Comparison of ENCODE assay signal across 22 cellular contexts in the genomic region with DNA sequence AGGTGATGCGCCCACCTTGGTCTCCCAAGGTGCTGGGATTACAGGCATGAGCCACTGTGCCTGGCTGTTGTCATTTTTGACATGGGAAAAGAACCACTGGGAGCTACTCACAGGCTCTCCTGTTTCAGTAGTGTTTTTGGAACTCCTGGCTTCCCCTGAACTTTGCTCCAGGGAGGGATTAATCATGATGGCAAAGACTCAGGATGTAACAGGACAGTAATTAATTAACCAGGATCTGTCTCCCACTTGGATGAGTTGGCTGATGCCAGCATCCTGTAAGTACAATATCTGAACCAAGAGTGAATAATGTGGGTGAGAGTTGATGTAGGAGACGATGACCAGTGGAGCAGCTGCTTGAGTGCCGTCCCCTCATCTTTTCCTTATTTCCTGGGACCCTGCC. TPM values are rescaled to one million over a fixed set of nuclear protein-coding genes. Genes with fewer than 3 reads are reported as not detected.
DNase-seq lines count a peak whose midpoint lies in the region; ATAC-seq, FAIRE-seq and TF ChIP-seq lines count a peak whose summit lies in the region.
"Had no signal": no experiment of that assay in that cellular context is flagged by ENCODE, and none has a peak within 500 bp of the region (broad histone marks: within the 10 kb centered on the region; RNA-seq: fewer than 3 reads in every experiment).

No MANE protein-coding gene starts in this region.

- TF ChIP-seq RAD21 in A549 (conservative IDR thresholded peaks at IDR 0.05 in 1 of 2, IDR thresholded peaks at IDR 0.05 in 1 of 2) (no peak), liver (IDR thresholded peaks at IDR 0.05) (peak in 1 of 2 donors; percentile 40)

- H3K9ac ChIP-seq in liver (ENCODE audit: low read depth in 1 of 2, low read length in 2 of 2) = no peak overlapping the region

- TF ChIP-seq EP300 in A549 (IDR thresholded peaks at IDR 0.05) = no peak

- CTCF ChIA-PET in A549 (lab: Yijun Ruan, JAX) = interaction anchor here (1.2 kb wide), 1 partner anchor 12 kb away, joined by 4 read pairs; no protein-coding TSS in a partner anchor

- TF ChIP-seq POLR2A in A549 (IDR thresholded peaks at IDR 0.05; ENCODE audit: low read length) = no peak

- TF ChIP-seq CTCF in A549 (IDR thresholded peaks at IDR 0.05) = no peak
- no peak for TF ChIP-seq CTCF in epithelial cell of proximal tubule (conservative IDR thresholded peaks at IDR 0.05; ENCODE audit: low read depth, low read length)
- TF ChIP-seq CTCF in liver (IDR thresholded peaks at IDR 0.05; ENCODE audit: low read depth, low read length, missing input control) = no peak

- H3K4me3 ChIP-seq in A549 (0 out of 3 replicates have a peak overlapping the region, but pooled peaks have one; percentile 8), epithelial cell of proximal tubule (ENCODE audit: low read depth, low read length) (no peak overlapping the region), liver (ENCODE audit: low read depth in 1 of 3, low read length in 3 of 3) (peak overlapping the region in 1 of 3 donors; percentile 41)
- H3K4me3 ChIP-seq: SJCRH30 had no signal

- no peaks in the 10 kb centered on the region for H3K27me3 ChIP-seq in liver (ENCODE audit: control insufficient read depth in 4 of 4, insufficient read depth in 4 of 4, low read length in 3 of 4)
- H3K27me3 ChIP-seq: SJCRH30 had no signal

- no peaks in the 10 kb centered on the region for H3K9me3 ChIP-seq in A549
- H3K9me3 ChIP-seq in liver (ENCODE audit: control insufficient read depth in 4 of 4, low read length in 3 of 4) = no peaks in the 10 kb centered on the region
- H3K9me3 ChIP-seq: SJCRH30 had no signal

- peaks cover 0 to 11% (median 9%) of the 10 kb centered on the region in 4 donors for H3K36me3 ChIP-seq in liver (ENCODE audit: control insufficient read depth in 4 of 4, insufficient read depth in 3 of 4, low read depth in 1 of 4, low read length in 3 of 4)
- H3K36me3 ChIP-seq: SJCRH30 had no signal

- DNase-seq in A549 (ENCODE audit: low read depth in 1 of 2, low spot score in 1 of 2) (peak; percentile 30 to 63), LoVo (ENCODE audit: low spot score) (peak; percentile 26), epithelial cell of proximal tubule (ENCODE audit: low read depth) (peak; percentile 80), foreskin melanocyte (no peak), cortex of kidney (lab: John Stamatoyannopoulos, UW) (no peak)
- DNase-seq: AML-193; CD4-positive, CD25-positive, alpha-beta regulatory T cell; DND-41; GDM1; HFFc6; KG1; MM.1S; NCI-H187 treated with DMSO at 0.1 percent for 48 hours; NCI-H510A treated with DMSO at 0.1 percent for 48 hours; SJCRH30 had no signal

- 40% methylated on average over 3 of the region's 3 CpGs for WGBS in A549 (ENCODE audit: missing lambda C conversion rate)
- WGBS in liver = 59% methylated on average over 3 of the region's 3 CpGs

- H3K4me2 ChIP-seq in A549 = peak overlapping the region; percentile 93

- peak overlapping the region; percentile 68 to 73 for H3K27ac ChIP-seq in A549
- peak overlapping the region; percentile 69 to 85 for H3K27ac ChIP-seq in liver (ENCODE audit: low read depth in 1 of 2, low read length in 2 of 2)
- H3K27ac ChIP-seq: RWPE1, SJCRH30 had no signal

- FAIRE-seq in A549 (lab: Jason Lieb, UNC) = no peak
- FAIRE-seq: A204.1, GM12892, H1 had no signal

- H3K4me1 ChIP-seq in A549 (peaks cover 67% of the 10 kb centered on the region), liver (ENCODE audit: control insufficient read depth in 4 of 4, insufficient read depth in 4 of 4, low read length in 3 of 4) (peaks cover 25 to 71% (median 50%) of the 10 kb centered on the region in 4 donors)

- peak; percentile 27 to 36; a peak in 5 of 6 replicates for ATAC-seq in A549
- ATAC-seq in GM18870 (IDR thresholded peaks at IDR 0.05; ENCODE audit: unreplicated experiment) = no peak
- no peak for ATAC-seq in GM18511 (IDR thresholded peaks at IDR 0.05; ENCODE audit: unreplicated experiment)

- POLR2A ChIA-PET in A549 (lab: Yijun Ruan, JAX) = no interaction called here

TF ChIP-seq in A549, 52 proteins besides CTCF, POLR2A, EP300 and RAD21:
- TF ChIP-seq, protein P1, sequence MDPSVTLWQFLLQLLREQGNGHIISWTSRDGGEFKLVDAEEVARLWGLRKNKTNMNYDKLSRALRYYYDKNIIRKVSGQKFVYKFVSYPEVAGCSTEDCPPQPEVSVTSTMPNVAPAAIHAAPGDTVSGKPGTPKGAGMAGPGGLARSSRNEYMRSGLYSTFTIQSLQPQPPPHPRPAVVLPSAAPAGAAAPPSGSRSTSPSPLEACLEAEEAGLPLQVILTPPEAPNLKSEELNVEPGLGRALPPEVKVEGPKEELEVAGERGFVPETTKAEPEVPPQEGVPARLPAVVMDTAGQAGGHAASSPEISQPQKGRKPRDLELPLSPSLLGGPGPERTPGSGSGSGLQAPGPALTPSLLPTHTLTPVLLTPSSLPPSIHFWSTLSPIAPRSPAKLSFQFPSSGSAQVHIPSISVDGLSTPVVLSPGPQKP (IDR thresholded peaks at IDR 0.05; ENCODE audit: low read depth, low read length) = no peak
- 0 out of 5 replicates have a peak, but pooled peaks of 1 of the 2 experiments have one; percentile 20 for TF ChIP-seq JUN (IDR thresholded peaks at IDR 0.05)

TF ChIP-seq in liver, 16 proteins besides CTCF, POLR2A, EP300 and RAD21 (continues in another document):
- TF ChIP-seq, protein P2, sequence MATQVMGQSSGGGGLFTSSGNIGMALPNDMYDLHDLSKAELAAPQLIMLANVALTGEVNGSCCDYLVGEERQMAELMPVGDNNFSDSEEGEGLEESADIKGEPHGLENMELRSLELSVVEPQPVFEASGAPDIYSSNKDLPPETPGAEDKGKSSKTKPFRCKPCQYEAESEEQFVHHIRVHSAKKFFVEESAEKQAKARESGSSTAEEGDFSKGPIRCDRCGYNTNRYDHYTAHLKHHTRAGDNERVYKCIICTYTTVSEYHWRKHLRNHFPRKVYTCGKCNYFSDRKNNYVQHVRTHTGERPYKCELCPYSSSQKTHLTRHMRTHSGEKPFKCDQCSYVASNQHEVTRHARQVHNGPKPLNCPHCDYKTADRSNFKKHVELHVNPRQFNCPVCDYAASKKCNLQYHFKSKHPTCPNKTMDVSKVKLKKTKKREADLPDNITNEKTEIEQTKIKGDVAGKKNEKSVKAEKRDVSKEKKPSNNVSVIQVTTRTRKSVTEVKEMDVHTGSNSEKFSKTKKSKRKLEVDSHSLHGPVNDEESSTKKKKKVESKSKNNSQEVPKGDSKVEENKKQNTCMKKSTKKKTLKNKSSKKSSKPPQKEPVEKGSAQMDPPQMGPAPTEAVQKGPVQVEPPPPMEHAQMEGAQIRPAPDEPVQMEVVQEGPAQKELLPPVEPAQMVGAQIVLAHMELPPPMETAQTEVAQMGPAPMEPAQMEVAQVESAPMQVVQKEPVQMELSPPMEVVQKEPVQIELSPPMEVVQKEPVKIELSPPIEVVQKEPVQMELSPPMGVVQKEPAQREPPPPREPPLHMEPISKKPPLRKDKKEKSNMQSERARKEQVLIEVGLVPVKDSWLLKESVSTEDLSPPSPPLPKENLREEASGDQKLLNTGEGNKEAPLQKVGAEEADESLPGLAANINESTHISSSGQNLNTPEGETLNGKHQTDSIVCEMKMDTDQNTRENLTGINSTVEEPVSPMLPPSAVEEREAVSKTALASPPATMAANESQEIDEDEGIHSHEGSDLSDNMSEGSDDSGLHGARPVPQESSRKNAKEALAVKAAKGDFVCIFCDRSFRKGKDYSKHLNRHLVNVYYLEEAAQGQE (IDR thresholded peaks at IDR 0.05) = peak; percentile 41
- TF ChIP-seq NR2F2 (IDR thresholded peaks at IDR 0.05) (peak; percentile 18), RXRA (IDR thresholded peaks at IDR 0.05) (peak; percentile 80 to 85), SP1 (IDR thresholded peaks at IDR 0.05) (peak; percentile 97), EGR1 (IDR thresholded peaks at IDR 0.05; ENCODE audit: low read depth in 2 of 2) (no peak), YY1 (IDR thresholded peaks at IDR 0.05) (peak; percentile 54), TAF1 (conservative IDR thresholded peaks at IDR 0.05) (peak; percentile 34), JUND (IDR thresholded peaks at IDR 0.05) (peak; percentile 71 to 79), FOXA2 (IDR thresholded peaks at IDR 0.05) (no peak), HNF4A (conservative IDR thresholded peaks at IDR 0.05) (peak; percentile 89 to 93)
- TF ChIP-seq, protein P3, sequence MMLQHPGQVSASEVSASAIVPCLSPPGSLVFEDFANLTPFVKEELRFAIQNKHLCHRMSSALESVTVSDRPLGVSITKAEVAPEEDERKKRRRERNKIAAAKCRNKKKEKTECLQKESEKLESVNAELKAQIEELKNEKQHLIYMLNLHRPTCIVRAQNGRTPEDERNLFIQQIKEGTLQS (IDR thresholded peaks at IDR 0.05) = peak; percentile 32
- TF ChIP-seq, protein P4, sequence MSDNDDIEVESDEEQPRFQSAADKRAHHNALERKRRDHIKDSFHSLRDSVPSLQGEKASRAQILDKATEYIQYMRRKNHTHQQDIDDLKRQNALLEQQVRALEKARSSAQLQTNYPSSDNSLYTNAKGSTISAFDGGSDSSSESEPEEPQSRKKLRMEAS (IDR thresholded peaks at IDR 0.05) = peak; percentile 69

RNA-seq across cellular contexts. Expression of a gene that starts 4.9 kb away (rescaled TPM):
- polyA plus RNA-seq in A549 (2011; rRNA removed) = 40.1 and 43.8 TPM in 2 replicates
- polyA plus RNA-seq in A549 (2012; cell fraction: cytosol; rRNA removed) = 9.6 and 12.2 TPM in 2 replicates
- 5.5 and 10.4 TPM in 2 replicates for polyA plus RNA-seq in A549 (2012; cell fraction: nucleus; rRNA removed)
- 12.3 to 14.1 TPM (median 12.8 TPM) in 3 replicates for polyA plus RNA-seq in A549 (2017; fragmentation: RNase III; extraction: RNeasy Plus Mini Kit Qiagen cat#74134 plus additional on column Dnase treatment)
- polyA minus RNA-seq in A549 (2011; rRNA and poly(A)+ RNA removed) = 105 and 117 TPM in 2 replicates
- total RNA-seq in epithelial cell of proximal tubule = 22.5 and 25.3 TPM in 2 replicates
- 10 to 100 TPM; 28.6 to 34.6 TPM for total RNA-seq in liver
- 10 to 100 TPM in 1 of 2 donors, 1 to 10 TPM in 1; 3.8 to 22.1 TPM for polyA plus RNA-seq in liver

RNA-seq across cellular contexts. Expression of a gene that starts 50.0 kb away (rescaled TPM):
- polyA plus RNA-seq in A549 (2011; rRNA removed) (1.7 and 2.0 TPM in 2 replicates), A549 (2017; fragmentation: RNase III; extraction: RNeasy Plus Mini Kit Qiagen cat#74134 plus additional on column Dnase treatment) (0.97 to 1.0 TPM (median 0.98 TPM) in 3 replicates), liver (under 1 TPM; 0.20 to 0.42 TPM)
- 0.69 and 0.89 TPM in 2 replicates for polyA plus RNA-seq in A549 (2012; cell fraction: cytosol; rRNA removed)
- polyA plus RNA-seq in A549 (2012; cell fraction: nucleus; rRNA removed) = 2.6 and 2.9 TPM in 2 replicates
- polyA minus RNA-seq in A549 (2011; rRNA and poly(A)+ RNA removed) = 1.2 TPM in 2 replicates
- total RNA-seq in epithelial cell of proximal tubule (0.29 and 1.3 TPM in 2 replicates), liver (under 1 TPM; 0.33 to 0.92 TPM)

RNA-seq across cellular contexts. Expression of a gene that starts 51.9 kb away (rescaled TPM):
- polyA plus RNA-seq in A549 (2011; rRNA removed) (47.5 and 70.7 TPM in 2 replicates), A549 (2017; fragmentation: RNase III; extraction: RNeasy Plus Mini Kit Qiagen cat#74134 plus additional on column Dnase treatment) (31.6 to 38.3 TPM (median 34.4 TPM) in 3 replicates), liver (10 to 100 TPM; 11.2 to 20.0 TPM)
- 12.3 and 14.5 TPM in 2 replicates for polyA plus RNA-seq in A549 (2012; cell fraction: cytosol; rRNA removed)
- 4.2 and 5.9 TPM in 2 replicates for polyA plus RNA-seq in A549 (2012; cell fraction: nucleus; rRNA removed)
- 9.3 and 11.9 TPM in 2 replicates for polyA minus RNA-seq in A549 (2011; rRNA and poly(A)+ RNA removed)
- total RNA-seq in epithelial cell of proximal tubule (23.8 and 27.5 TPM in 2 replicates), liver (10 to 100 TPM; 11.7 to 14.2 TPM)

Comparison
In these comparisons a context has a peak if more than half of its experiments do, and no peak if none do; other contexts are left out.
1. ATAC-seq: peak in A549 (2 of 2); none in GM18870 (single experiment) and GM18511 (single experiment).
2. DNase-seq: peak in A549 (2 of 2), LoVo (single experiment) and epithelial cell of proximal tubule (single experiment); none in foreskin melanocyte (single experiment) and cortex of kidney (single experiment).